23 cellular contexts compared by ENCODE assay signal in the genomic region with DNA sequence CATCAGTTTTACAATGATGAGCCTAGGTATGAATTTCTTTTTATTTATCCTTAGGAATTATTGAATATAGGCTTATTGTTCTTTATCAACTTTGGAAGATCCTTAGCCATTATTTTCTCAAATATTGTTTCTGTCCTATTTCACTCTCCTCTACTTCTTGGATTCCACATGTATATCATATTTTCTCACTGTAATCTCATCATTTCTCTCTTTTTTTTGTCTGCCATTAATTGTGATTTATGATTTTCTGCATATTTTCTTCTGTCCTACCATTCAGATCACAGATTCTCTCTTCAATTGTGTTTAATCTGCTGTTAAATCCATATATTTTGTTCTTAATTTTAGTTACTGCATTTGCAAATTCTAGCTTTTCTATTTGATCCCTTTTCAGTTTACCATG.
DNase-seq lines count a peak whose midpoint lies in the region; ATAC-seq, FAIRE-seq and TF ChIP-seq lines count a peak whose summit lies in the region.
"Had no signal": no experiment of that assay in that cellular context is flagged by ENCODE, and none has a peak within 500 bp of the region (broad histone marks: within the 10 kb centered on the region; RNA-seq: fewer than 3 reads in every experiment).

No MANE protein-coding gene starts in this region.

- H2AFZ ChIP-seq in SK-N-SH (ENCODE audit: low read depth), result no peak overlapping the region
- no peak overlapping the region for H2AFZ ChIP-seq in K562 (ENCODE audit: low read depth, low read length)

- H3K9me3 Mint-ChIP-seq in endodermal cell, result peaks cover 8% of the 10 kb centered on the region

- H3K79me2 ChIP-seq in SK-N-SH (ENCODE audit: insufficient read depth) (no peaks in the 10 kb centered on the region), K562 (ENCODE audit: control insufficient read depth, insufficient read depth, low read length) (no peaks in the 10 kb centered on the region)

- CTCF ChIA-PET in SK-N-SH (lab: Yijun Ruan, JAX) (interaction anchor here (5.1 kb wide), 1 partner anchor 141 kb away, joined by 20 read pairs; the partner anchor contains the start of gene ARRDC3), HEK293T (lab: Yijun Ruan, JAX) (no interaction called here), K562 (lab: Yijun Ruan, JAX; ENCODE audit: low intra/inter-chr PET ratio) (interaction anchor here (0.6 kb wide), 1 partner anchor 65 kb away, joined by 3 read pairs; no protein-coding TSS in a partner anchor)

- no peak for TF ChIP-seq CTCF in SK-N-SH (IDR thresholded peaks at IDR 0.05)
- TF ChIP-seq CTCF in K562 (IDR thresholded peaks at IDR 0.05 in 2 of 3, conservative IDR thresholded peaks at IDR 0.05 in 1 of 3; ENCODE audit: insufficient read depth in 2 of 3, low read depth in 1 of 3, low read length in 3 of 3), result no peak
- no peak for TF ChIP-seq CTCF in endodermal cell (conservative IDR thresholded peaks at IDR 0.05)

- no peak for TF ChIP-seq EP300 in SK-N-SH (IDR thresholded peaks at IDR 0.05; ENCODE audit: borderline replicate concordance in 1 of 2, low read depth in 1 of 2, low read length in 1 of 2)
- TF ChIP-seq EP300 in K562 (IDR thresholded peaks at IDR 0.05; ENCODE audit: low read length), result no peak

- no peaks in the 10 kb centered on the region for H4K20me1 ChIP-seq in SK-N-SH (ENCODE audit: insufficient read depth)
- H4K20me1 ChIP-seq in K562 (replicated peaks; ENCODE audit: control insufficient read depth, insufficient read depth, low read length), result no peaks in the 10 kb centered on the region
- H4K20me1 ChIP-seq: BLaER1 treated with 17β-estradiol and CSF1 and Interleukin-3, amounts not matched to agents 10 nM and 100 nM had no signal

- ATAC-seq in SK-N-SH treated with all-trans-retinoic acid at 6 μM for 48 hours (no peak), K562 (no peak), GM21390 (IDR thresholded peaks at IDR 0.05; ENCODE audit: unreplicated experiment) (no peak)
- ATAC-seq: CD8-positive, alpha-beta T cell had no signal

- H3K27me3 ChIP-seq in SK-N-SH (ENCODE audit: insufficient read depth), result no peaks in the 10 kb centered on the region
- H3K27me3 ChIP-seq in K562 (ENCODE audit: control insufficient read depth in 2 of 2, insufficient read depth in 2 of 2, low read length in 2 of 2), result no peaks in the 10 kb centered on the region; a peak in 1 of 5 replicates
- H3K27me3 ChIP-seq in endodermal cell (ENCODE audit: control insufficient read depth, insufficient read depth, low read length, poor library complexity, severe bottlenecking), result no peaks in the 10 kb centered on the region
- H3K27me3 ChIP-seq: BLaER1 treated with 17β-estradiol and CSF1 and Interleukin-3, amounts not matched to agents 10 nM and 100 nM had no signal

- H3K4me3 ChIP-seq in SK-N-SH (ENCODE audit: low read depth in 2 of 2, low read length in 1 of 2) (no peak overlapping the region), K562 (no peak overlapping the region), endodermal cell (ENCODE audit: low read length) (peak overlapping the region; percentile 1)
- H3K4me3 ChIP-seq: BLaER1 treated with 17β-estradiol and CSF1 and Interleukin-3, amounts not matched to agents 10 nM and 100 nM had no signal

- intact Hi-C loops in K562 (cut with micrococcal nuclease), result no loop called here

- no peak overlapping the region for H3K4me3 Mint-ChIP-seq in endodermal cell
- H3K4me3 Mint-ChIP-seq: B cell; CD4-positive, alpha-beta T cell; CD8-positive, alpha-beta T cell had no signal

- H3K9me3 ChIP-seq in SK-N-SH (0 out of 2 replicates have a peak, but pooled peaks cover 7% of the 10 kb centered on the region), K562 (replicated peaks; ENCODE audit: control insufficient read depth, insufficient read depth, low read depth, low read length) (no peaks in the 10 kb centered on the region; the same call in 1 of the 2 replicates), endodermal cell (ENCODE audit: control insufficient read depth, low read length) (peaks cover 22% of the 10 kb centered on the region)

- no TSS peak for BruUV-seq in K562 (replicated peaks; lab: Mats Ljungman, UMichigan)

- TF ChIP-seq RAD21 in SK-N-SH (IDR thresholded peaks at IDR 0.05; ENCODE audit: low read length), result no peak
- no peak for TF ChIP-seq RAD21 in K562 (CRISPR knock-in tag; conservative IDR thresholded peaks at IDR 0.05 in 1 of 2, IDR thresholded peaks at IDR 0.05 in 1 of 2)

- no peak for DNase-seq in SK-N-SH
- no peak for DNase-seq in HEK293T (ENCODE audit: extremely low spot score)
- DNase-seq in K562 (ENCODE audit: extremely low read depth in 1 of 4, low spot score in 3 of 4), result no peak
- no peak for DNase-seq in endodermal cell
- no peak for DNase-seq in activated effector memory CD4-positive, alpha-beta T cell treated with Interleukin-2 at 50 U/mL for 16 hours
- DNase-seq in AG20443 (ENCODE audit: low spot score), result no peak
- DNase-seq: ACHN; AML-193; Caco-2; Calu3; CD4-positive, alpha-beta T cell; CD8-positive, alpha-beta T cell; DMS79 treated with DMSO at 0.1 percent for 48 hours; GF-D8 had no signal

- no peaks in the 10 kb centered on the region for H3K9me1 ChIP-seq in K562 (ENCODE audit: control insufficient read depth, insufficient read depth, low read length)

- H3K36me3 Mint-ChIP-seq in endodermal cell (ENCODE audit: low read depth), result no peaks in the 10 kb centered on the region

- POLR2A ChIA-PET in SK-N-SH (lab: Yijun Ruan, JAX) (no interaction called here), HEK293T (lab: Yijun Ruan, JAX) (no interaction called here), K562 (lab: Yijun Ruan, JAX) (no interaction called here)

- H3K36me3 ChIP-seq in SK-N-SH (replicated peaks in 1 of 2; ENCODE audit: control insufficient read depth in 1 of 2, insufficient read depth in 2 of 2, low read length in 1 of 2) (no peaks in the 10 kb centered on the region), K562 (ENCODE audit: control insufficient read depth, insufficient read depth, low read length) (no peaks in the 10 kb centered on the region), endodermal cell (ENCODE audit: control insufficient read depth, insufficient read depth, low read length) (no peaks in the 10 kb centered on the region)
- H3K36me3 ChIP-seq: BLaER1 treated with 17β-estradiol and CSF1 and Interleukin-3, amounts not matched to agents 10 nM and 100 nM had no signal

- in situ Hi-C loops in K562 (cut with MboI), result no loop called here

- H3K4me2 ChIP-seq in SK-N-SH, result no peak overlapping the region
- H3K4me2 ChIP-seq in K562 (ENCODE audit: insufficient read depth, low read length), result no peak overlapping the region
- H3K4me2 ChIP-seq: BLaER1 treated with 17β-estradiol and CSF1 and Interleukin-3, amounts not matched to agents 10 nM and 100 nM had no signal

- no peaks in the 10 kb centered on the region for H3K27me3 Mint-ChIP-seq in endodermal cell (ENCODE audit: insufficient read depth)
- H3K27me3 Mint-ChIP-seq: CD4-positive, alpha-beta T cell had no signal

- no peak overlapping the region for H3K9ac ChIP-seq in SK-N-SH
- H3K9ac ChIP-seq in K562 (ENCODE audit: insufficient read depth in 1 of 2, low read depth in 2 of 2, low read length in 2 of 2), result no peak overlapping the region
- no peak overlapping the region for H3K9ac ChIP-seq in endodermal cell (ENCODE audit: extremely low read depth, low read length, poor library complexity, severe bottlenecking)
- H3K9ac ChIP-seq: BLaER1 treated with 17β-estradiol and CSF1 and Interleukin-3, amounts not matched to agents 10 nM and 100 nM had no signal

- H3K9me2 ChIP-seq in SK-N-SH, result no peaks in the 10 kb centered on the region

- H3K4me1 ChIP-seq in SK-N-SH (ENCODE audit: control insufficient read depth in 1 of 2, insufficient read depth in 2 of 2, low read depth in 1 of 2, low read length in 1 of 2) (no peaks in the 10 kb centered on the region), K562 (replicated peaks in 1 of 2; ENCODE audit: control insufficient read depth in 2 of 2, insufficient read depth in 2 of 2, low read length in 2 of 2) (no peaks in the 10 kb centered on the region), endodermal cell (ENCODE audit: control insufficient read depth, insufficient read depth, low read length) (no peaks in the 10 kb centered on the region)
- H3K4me1 ChIP-seq: BLaER1 treated with 17β-estradiol and CSF1 and Interleukin-3, amounts not matched to agents 10 nM and 100 nM; Caco-2 had no signal

- no peaks in the 10 kb centered on the region for H3F3A ChIP-seq in SK-N-SH (replicated peaks; ENCODE audit: insufficient read depth)

- no peak overlapping the region for H3K27ac Mint-ChIP-seq in endodermal cell
- H3K27ac Mint-ChIP-seq: B cell; CD4-positive, alpha-beta T cell; CD8-positive, alpha-beta T cell had no signal

- no peak for TF ChIP-seq POLR2A in K562 (conservative IDR thresholded peaks at IDR 0.05)

- FAIRE-seq in K562 (lab: Jason Lieb, UNC), result no peak
- FAIRE-seq: D721Med, G401.6, GM12891 had no signal

- no peak overlapping the region for H3K27ac ChIP-seq in SK-N-SH (ENCODE audit: low read depth in 2 of 2, low read length in 1 of 2)
- no peak overlapping the region for H3K27ac ChIP-seq in K562 (ENCODE audit: extremely low read depth, low read depth, low read length)
- H3K27ac ChIP-seq in endodermal cell (ENCODE audit: low read depth, low read length), result no peak overlapping the region
- H3K27ac ChIP-seq: 22Rv1; BLaER1 treated with 17β-estradiol and CSF1 and Interleukin-3, amounts not matched to agents 10 nM and 100 nM; C4-2B had no signal

- H3K4me1 Mint-ChIP-seq in endodermal cell, result no peaks in the 10 kb centered on the region
- H3K4me1 Mint-ChIP-seq: B cell had no signal

TF ChIP-seq in SK-N-SH, 30 proteins besides CTCF, POLR2A, EP300 and RAD21 (continues in another document):
- no peak for TF ChIP-seq SIN3A (IDR thresholded peaks at IDR 0.05; ENCODE audit: borderline replicate concordance, low read depth, low read length)

TF ChIP-seq in HEK293T, 16 proteins besides CTCF, POLR2A, EP300 and RAD21 (continues in another document):
- TF ChIP-seq NFRKB (IDR thresholded peaks at IDR 0.05), result no peak

TF ChIP-seq in K562, 482 proteins besides CTCF, POLR2A, EP300 and RAD21 (continues in another document):
- TF ChIP-seq MEIS2 (IDR thresholded peaks at IDR 0.05; ENCODE audit: partially characterized antibody) (peak; percentile 50), SMARCA5 (IDR thresholded peaks at IDR 0.05) (peak; percentile 78), HINFP (tag; conservative IDR thresholded peaks at IDR 0.05; ENCODE audit: low read depth) (no peak), ZFP30 (CRISPR knock-in tag; IDR thresholded peaks at IDR 0.05; ENCODE audit: borderline replicate concordance) (peak; percentile 89; the same call in 1 of the 2 replicates)
